ENCODE assay signal across 22 cellular contexts in genomic region chr6:15546591-15546990, GRCh38.
"Had no signal": no experiment of that assay in that cellular context is flagged by ENCODE, and none has a peak within 500 bp of the region (broad histone marks: within the 10 kb centered on the region; RNA-seq: fewer than 3 reads in every experiment).

No MANE protein-coding gene starts in this region.

- H3K27me3 ChIP-seq: cardiac muscle cell, sigmoid colon, upper lobe of right lung had no signal

- H3K27ac ChIP-seq: cardiac muscle cell, left ventricle myocardium inferior, sigmoid colon, upper lobe of right lung, VCaP had no signal

- DNase-seq: activated CD4-positive, alpha-beta T cell treated with anti-CD3 and anti-CD28 coated beads, Interleukin-2, amount 10 ng/mL, durations not matched to agents 7 days and 5 days; activated CD4-positive, CD25-positive, alpha-beta regulatory T cell treated with anti-CD3 and anti-CD28 coated beads, Interleukin-2, amount 50 U/mL, for 72 hours; activated CD8-positive, alpha-beta memory T cell treated with anti-CD3 and anti-CD28 coated beads, Interleukin-2, amount 10 ng/mL, durations not matched to agents 7 days and 5 days; activated CD8-positive, alpha-beta T cell treated with anti-CD3 and anti-CD28 coated beads for 36 hours; activated effector memory CD4-positive, alpha-beta T cell treated with anti-CD3 and anti-CD28 coated beads, Interleukin-2, amount 50 U/mL, for 16 hours; activated naive CD4-positive, alpha-beta T cell treated with anti-CD3 and anti-CD28 coated beads, Interleukin-2, amount 10 ng/mL, durations not matched to agents 7 days and 5 days; activated T-cell treated with anti-CD3 and anti-CD28 coated beads for 4 hours; effector CD4-positive, alpha-beta T cell; foreskin melanocyte; kidney glomerular epithelial cell; left ventricle myocardium inferior; naive thymus-derived CD4-positive, alpha-beta T cell; occipital lobe; sigmoid colon; stimulated activated CD4-positive, alpha-beta T cell treated with anti-CD3 and anti-CD28 coated beads, Interleukin-4, amount 100 ng/mL, for 24 hours; stimulated activated naive CD4-positive, alpha-beta T cell treated with Interleukin-2 at 50 U/mL for 16 hours; T-helper 2 cell; upper lobe of right lung had no signal

- H3K36me3 ChIP-seq: cardiac muscle cell, left ventricle myocardium inferior, sigmoid colon, upper lobe of right lung had no signal

- H3K4me3 ChIP-seq: cardiac muscle cell, left ventricle myocardium inferior, sigmoid colon, smooth muscle cell, upper lobe of right lung had no signal

- ATAC-seq: activated CD8-positive, alpha-beta memory T cell treated with anti-CD3 and anti-CD28 coated beads, Interleukin-2, amount 10 ng/mL, durations not matched to agents 7 days and 5 days; activated CD8-positive, alpha-beta T cell treated with anti-CD3 and anti-CD28 coated beads for 36 hours; esophagus mucosa; naive thymus-derived CD4-positive, alpha-beta T cell; upper lobe of right lung had no signal

- H3K9me3 ChIP-seq: left ventricle myocardium inferior, sigmoid colon, upper lobe of right lung had no signal

- H3K4me2 ChIP-seq: smooth muscle cell had no signal
